8 cellular contexts compared by ENCODE assay signal in the genomic region with DNA sequence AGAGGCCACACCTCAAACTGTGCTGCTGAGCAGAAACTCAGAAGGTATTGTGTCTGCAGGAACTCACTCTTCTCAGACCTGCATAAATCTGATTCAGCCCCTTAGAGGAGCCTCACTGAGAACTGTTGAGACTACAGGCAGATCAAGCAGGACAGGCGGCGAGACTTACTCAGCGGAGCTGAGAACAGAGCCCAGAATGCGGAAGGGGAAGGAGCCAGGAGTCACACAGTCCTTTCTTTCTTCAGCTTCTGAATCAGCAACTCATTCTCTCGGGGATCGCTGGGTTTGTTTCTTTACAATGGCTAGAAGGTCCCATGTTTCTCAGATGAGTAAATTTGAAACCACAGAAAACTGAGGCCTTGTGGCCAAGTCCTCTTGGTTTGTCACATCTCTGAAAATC. TPM values are rescaled to one million over a fixed set of nuclear protein-coding genes. Genes with fewer than 3 reads are reported as not detected.
DNase-seq lines count a peak whose midpoint lies in the region; ATAC-seq and TF ChIP-seq lines count a peak whose summit lies in the region.

No MANE protein-coding gene starts in this region.

- H2AFZ ChIP-seq in smooth muscle cell (ENCODE audit: low read depth) = no peak overlapping the region

- ATAC-seq in GM19372 (IDR thresholded peaks at IDR 0.05; ENCODE audit: low read depth, unreplicated experiment) = peak; percentile 87
- peak; percentile 86 for ATAC-seq in HG03280 (IDR thresholded peaks at IDR 0.05; ENCODE audit: unreplicated experiment)
- peak; percentile 95 to 98 for ATAC-seq in activated T-cell treated with anti-CD3 and anti-CD28 coated beads, Interleukin-2, amount 50 U/mL, for 72 hours (replicated peaks in 1 of 2)
- ATAC-seq in heart right ventricle = peak; percentile 79 to 93 (median 88)

- H3K36me3 ChIP-seq in heart right ventricle (no peaks in the 10 kb centered on the region), smooth muscle cell (ENCODE audit: low read depth) (no peaks in the 10 kb centered on the region)

- peaks cover 0 to 28% (median 11%) of the 10 kb centered on the region in 9 donors for H3K4me1 ChIP-seq in heart right ventricle
- peaks cover 41% of the 10 kb centered on the region for H3K4me1 ChIP-seq in smooth muscle cell (ENCODE audit: low read depth)

- H3K79me2 ChIP-seq in smooth muscle cell (ENCODE audit: low read depth) = no peaks in the 10 kb centered on the region

- peaks cover 19% of the 10 kb centered on the region for H3F3A ChIP-seq in smooth muscle cell (ENCODE audit: low read depth)

- H4K20me1 ChIP-seq in smooth muscle cell (ENCODE audit: low read depth) = no peaks in the 10 kb centered on the region

- peak overlapping the region in 9 of 10 donors; percentile 42 to 77 (median 71) for H3K27ac ChIP-seq in heart right ventricle
- H3K27ac ChIP-seq in smooth muscle cell (ENCODE audit: low read depth) = peak overlapping the region; percentile 93

- intact Hi-C loops in heart right ventricle (cut with DNase I) = no loop called here

- no peaks in the 10 kb centered on the region for H3K9me3 ChIP-seq in heart right ventricle
- H3K9me3 ChIP-seq in smooth muscle cell (replicated peaks; ENCODE audit: low read depth) = no peaks in the 10 kb centered on the region

- no peaks in the 10 kb centered on the region for H3K36me3 Mint-ChIP-seq in activated T-cell treated with anti-CD3 and anti-CD28 coated beads, Interleukin-2, amount 50 U/mL, for 72 hours (ENCODE audit: insufficient read depth in 2 of 2)

- peak overlapping the region; percentile 53 for H3K9ac ChIP-seq in smooth muscle cell (ENCODE audit: low read depth)

- H3K4me3 ChIP-seq in heart right ventricle (no peak overlapping the region), smooth muscle cell (no peak overlapping the region)

- peaks cover 35% of the 10 kb centered on the region for H3K27me3 Mint-ChIP-seq in activated T-cell treated with anti-CD3 and anti-CD28 coated beads, Interleukin-2, amount 50 U/mL, for 72 hours (ENCODE audit: low read depth)

- peaks cover 18% of the 10 kb centered on the region for H3K4me1 Mint-ChIP-seq in activated T-cell treated with anti-CD3 and anti-CD28 coated beads, Interleukin-2, amount 50 U/mL, for 72 hours (ENCODE audit: low read depth)

- H3K27ac Mint-ChIP-seq in activated T-cell treated with anti-CD3 and anti-CD28 coated beads, Interleukin-2, amount 50 U/mL, for 72 hours = no peak overlapping the region

- H3K4me3 Mint-ChIP-seq in activated T-cell treated with anti-CD3 and anti-CD28 coated beads, Interleukin-2, amount 50 U/mL, for 72 hours = peak overlapping the region; percentile 23 to 37

- WGBS in heart right ventricle, 2 donors = 63 to 72% methylated on average over 6 of the region's 6 CpGs
- WGBS in smooth muscle cell (ENCODE audit: low lambda C conversion rate) = 0% methylated on average over 6 of the region's 6 CpGs

- no peak for TF ChIP-seq CTCF in heart right ventricle (IDR thresholded peaks at IDR 0.05)
- no peak for TF ChIP-seq CTCF in smooth muscle cell (IDR thresholded peaks at IDR 0.05; ENCODE audit: borderline replicate concordance, insufficient read depth, poor library complexity, severe bottlenecking)

- peak overlapping the region; percentile 60 for H3K4me2 ChIP-seq in smooth muscle cell

- H3K9me3 Mint-ChIP-seq in activated T-cell treated with anti-CD3 and anti-CD28 coated beads, Interleukin-2, amount 50 U/mL, for 72 hours = no peaks in the 10 kb centered on the region

- DNase-seq in CD1c-positive myeloid dendritic cell (ENCODE audit: extremely low spot score) = peak; percentile 64
- DNase-seq in activated T-cell treated with anti-CD3 and anti-CD28 coated beads, Interleukin-2, amount 50 U/mL, for 72 hours = peak; percentile 59 to 63
- peak; percentile 47 to 67 for DNase-seq in heart right ventricle
- DNase-seq in smooth muscle cell (lab: John Stamatoyannopoulos, UW; ENCODE audit: unreplicated experiment) = no peak
- DNase-seq in NCI-H146 treated with DMSO at 0.1 percent for 48 hours (lab: John Stamatoyannopoulos, UW; ENCODE audit: unreplicated experiment) = no peak
- DNase-seq in NCI-H446 (lab: John Stamatoyannopoulos, UW) = no peak

- H3K27me3 ChIP-seq in heart right ventricle (no peaks in the 10 kb centered on the region), smooth muscle cell (ENCODE audit: low read depth) (no peaks in the 10 kb centered on the region)

RNA-seq across cellular contexts. Expression of gene EMP1, which starts 23.0 kb away (rescaled TPM):
- total RNA-seq in activated T-cell treated with anti-CD3 and anti-CD28 coated beads, Interleukin-2, amount 50 U/mL, for 72 hours = 10 to 100 TPM in 1 of 2 donors, 1 to 10 TPM in 1; 4.2 to 19.2 TPM
- 100 to 1,000 TPM in 4 of 10 donors, 10 to 100 TPM in 6; 74.6 to 403 (median 98.5) TPM for total RNA-seq in heart right ventricle
- 10 to 100 TPM; 46.2 to 55.5 TPM for polyA plus RNA-seq in heart right ventricle
- 52.0 and 53.0 TPM in 2 replicates for total RNA-seq in smooth muscle cell
- 13.2 and 34.8 TPM in 2 replicates for polyA plus RNA-seq in smooth muscle cell

Comparison
In these comparisons a context has a peak if more than half of its experiments do, and no peak if none do; other contexts are left out.
1. DNase-seq: peak in CD1c-positive myeloid dendritic cell (single experiment), activated T-cell treated with anti-CD3 and anti-CD28 coated beads, Interleukin-2, amount 50 U/mL, for 72 hours (2 of 2) and heart right ventricle (2 of 2); none in smooth muscle cell (single experiment), NCI-H146 treated with DMSO at 0.1 percent for 48 hours (single experiment) and NCI-H446 (0 of 2).
2. Peak in every context shown above with its lines, with median percentiles within 50 percentile points of each other: ATAC-seq.